7 cellular contexts compared by ENCODE assay signal in genomic region chr5:34959323-34959722, GRCh38. TPM values are rescaled to one million over a fixed set of nuclear protein-coding genes. Genes with fewer than 3 reads are reported as not detected.
DNase-seq lines count a peak whose midpoint lies in the region; ATAC-seq lines count a peak whose summit lies in the region.

No MANE protein-coding gene starts in this region.

- ATAC-seq in GM18858 (IDR thresholded peaks at IDR 0.05; ENCODE audit: unreplicated experiment), result peak; percentile 96
- ATAC-seq in GM21825 (IDR thresholded peaks at IDR 0.05; ENCODE audit: unreplicated experiment), result peak; percentile 97
- no peak for ATAC-seq in Right ventricle myocardium superior (ENCODE audit: poor library complexity)

- peak; percentile 34 for DNase-seq in LHCN-M2 (ENCODE audit: low read depth)
- peak; percentile 69 for DNase-seq in islet precursor cell
- no peak for DNase-seq in Right ventricle myocardium superior
- no peak for DNase-seq in pons (ENCODE audit: low spot score)
- no peak for DNase-seq in NCI-H524 (lab: John Stamatoyannopoulos, UW)

- intact Hi-C loops in Right ventricle myocardium superior (cut with DNase I), result no loop called here

RNA-seq across cellular contexts. Expression of gene DNAJC21, which starts 30.0 kb away (rescaled TPM):
- total RNA-seq in LHCN-M2 (2014; rRNA removed) (18.9 and 23.6 TPM in 2 replicates), Right ventricle myocardium superior (50.3 TPM)
- 16.0 TPM for polyA plus RNA-seq in LHCN-M2 (2012)

RNA-seq across cellular contexts. Expression of gene BRIX1, which starts 43.8 kb away (rescaled TPM):
- total RNA-seq in LHCN-M2 (2014; rRNA removed) (48.4 and 52.9 TPM in 2 replicates), Right ventricle myocardium superior (9.0 TPM)
- 11.7 TPM for polyA plus RNA-seq in LHCN-M2 (2012)

RNA-seq across cellular contexts. Expression of gene RAD1, which starts 44.0 kb away (rescaled TPM):
- 24.6 and 30.2 TPM in 2 replicates for total RNA-seq in LHCN-M2 (2014; rRNA removed)
- polyA plus RNA-seq in LHCN-M2 (2012), result 18.9 TPM
- total RNA-seq in Right ventricle myocardium superior, result 21.5 TPM

Comparison
In these comparisons a context has a peak if more than half of its experiments do, and no peak if none do; other contexts are left out.
1. DNase-seq: peak in LHCN-M2 (single experiment) and islet precursor cell (single experiment); none in Right ventricle myocardium superior (single experiment), pons (single experiment) and NCI-H524 (0 of 2).